In the genomic region with DNA sequence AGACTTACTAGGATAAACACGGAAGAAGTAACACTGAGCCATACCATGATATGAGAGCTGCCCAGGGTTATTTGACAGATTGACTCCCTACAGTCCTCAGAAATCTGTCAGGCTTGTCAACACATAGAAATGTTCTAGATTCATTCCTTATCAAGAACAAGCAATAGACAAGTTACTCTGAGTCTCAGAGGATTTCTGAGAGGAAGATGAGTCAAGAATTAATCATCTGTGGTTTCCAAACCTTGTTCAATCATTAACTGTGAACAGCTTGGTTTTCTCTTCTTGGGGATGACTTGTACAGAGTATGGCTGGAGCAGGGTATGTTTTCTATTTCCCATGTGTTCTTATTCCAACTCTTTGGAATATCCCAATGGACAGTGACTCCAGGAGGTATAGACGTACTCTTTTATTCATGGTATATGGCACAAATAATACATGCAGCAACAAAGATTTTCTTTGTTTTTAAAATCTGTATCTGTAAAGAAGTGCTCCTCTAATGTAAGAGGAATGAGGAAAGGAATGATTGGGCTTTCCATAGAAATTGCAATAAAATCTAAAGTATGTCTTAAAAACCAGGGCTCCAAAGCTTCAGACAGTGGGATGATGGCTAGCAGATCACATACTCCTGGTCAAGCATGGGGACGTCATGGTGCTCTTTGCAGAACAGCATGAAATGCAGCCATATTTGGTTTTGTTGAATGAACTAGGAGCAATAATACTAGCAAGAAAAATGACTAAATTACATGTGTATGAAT, we compare ENCODE assay signal across 9 cellular contexts. TPM values are rescaled to one million over a fixed set of nuclear protein-coding genes. Genes with fewer than 3 reads are reported as not detected.
DNase-seq lines count a peak whose midpoint lies in the region; ATAC-seq, FAIRE-seq and TF ChIP-seq lines count a peak whose summit lies in the region.
"Had no signal": no experiment of that assay in that cellular context is flagged by ENCODE, and none has a peak within 500 bp of the region (broad histone marks: within the 10 kb centered on the region; RNA-seq: fewer than 3 reads in every experiment).

No MANE protein-coding gene starts in this region.

- DNase-seq in activated T-cell treated with anti-CD3 and anti-CD28 coated beads, Interleukin-2, amount 50 U/mL, for 72 hours = no peak
- DNase-seq in activated T-cell treated with anti-CD3 and anti-CD28 coated beads for 4 hours = no peak
- peak; percentile 40 for DNase-seq in GM12878 (ENCODE audit: low read depth, low spot score)
- DNase-seq in stimulated activated naive CD8-positive, alpha-beta T cell treated with anti-CD3 and anti-CD28 coated beads, Interleukin-15, Interleukin-2, amounts not matched to agents 100 U/mL and 50 U/mL, for 24 hours = no peak
- no peak for DNase-seq in NCI-H1694 treated with DMSO at 0.1 percent for 48 hours (lab: John Stamatoyannopoulos, UW)
- DNase-seq in left ventricle myocardium superior = no peak
- DNase-seq in NCI-H2171 (lab: John Stamatoyannopoulos, UW) = no peak

- H3K4me3 Mint-ChIP-seq in activated T-cell treated with anti-CD3 and anti-CD28 coated beads, Interleukin-2, amount 50 U/mL, for 72 hours = no peak overlapping the region

- no peaks in the 10 kb centered on the region for H3K36me3 Mint-ChIP-seq in activated T-cell treated with anti-CD3 and anti-CD28 coated beads, Interleukin-2, amount 50 U/mL, for 72 hours (ENCODE audit: insufficient read depth in 2 of 2)

- 72% methylated on average over 3 of the region's 3 CpGs for WGBS in GM12878 (ENCODE audit: insufficient coverage, insufficient replicate concordance, low lambda C conversion rate, missing lambda C conversion rate)

- H3K9me3 ChIP-seq in GM12878 (replicated peaks; ENCODE audit: control insufficient read depth, insufficient read depth, low read length) = no peaks in the 10 kb centered on the region
- H3K9me3 ChIP-seq: right atrium auricular region had no signal

- peak; percentile 97 to 99 for ATAC-seq in activated T-cell treated with anti-CD3 and anti-CD28 coated beads, Interleukin-2, amount 50 U/mL, for 72 hours (replicated peaks in 1 of 2)
- ATAC-seq in HG03095 (IDR thresholded peaks at IDR 0.05; ENCODE audit: unreplicated experiment) = peak; percentile 82
- peak; percentile 97 for ATAC-seq in GM12878
- ATAC-seq in stimulated activated naive CD8-positive, alpha-beta T cell treated with anti-CD3 and anti-CD28 coated beads, Interleukin-15, Interleukin-2, amounts not matched to agents 100 U/mL and 50 U/mL, for 24 hours = peak; percentile 99
- no peak for ATAC-seq in left ventricle myocardium superior

- no TSS peak for BruUV-seq in GM12878 (replicated peaks; lab: Mats Ljungman, UMichigan)

- H4K20me1 ChIP-seq in GM12878 (ENCODE audit: control insufficient read depth, insufficient read depth) = no peaks in the 10 kb centered on the region

- H3K79me2 ChIP-seq in GM12878 (ENCODE audit: control insufficient read depth, insufficient read depth, low read length) = no peaks in the 10 kb centered on the region

- H3K4me3 ChIP-seq in GM12878 = no peak overlapping the region
- H3K4me3 ChIP-seq: right atrium auricular region had no signal

- TF ChIP-seq RAD21 in GM12878 (IDR thresholded peaks at IDR 0.05; ENCODE audit: insufficient read depth, low read depth, low read length) = no peak

- H3K27ac Mint-ChIP-seq in activated T-cell treated with anti-CD3 and anti-CD28 coated beads, Interleukin-2, amount 50 U/mL, for 72 hours = no peak overlapping the region

- RAD21 ChIA-PET in GM12878 (lab: Charles Lee; ENCODE audit: unreplicated experiment) = interaction anchor here (0.7 to 3.1 kb wide), 5 partner anchors 11 to 222 kb away, joined by 3 to 38 read pairs (median 5); a partner anchor contains a TSS

- no peak overlapping the region for H3K4me2 ChIP-seq in GM12878 (ENCODE audit: control insufficient read depth, insufficient read depth)

- in situ Hi-C loops in GM12878 (cut with MboI) = no loop called here

- no peak for TF ChIP-seq CTCF in GM12878 (IDR thresholded peaks at IDR 0.05 in 2 of 3, conservative IDR thresholded peaks at IDR 0.05 in 1 of 3; ENCODE audit: control insufficient read depth in 2 of 3, extremely low read depth in 1 of 3, insufficient read depth in 1 of 3, low read depth in 3 of 3, low read length in 3 of 3)

- SMC1A ChIA-PET in GM12878 (lab: Charles Lee; ENCODE audit: uncharacterized antibody, unreplicated experiment) = interaction anchor here (0.5 to 3.1 kb wide), 11 partner anchors 8 to 193 kb away, joined by 3 to 58 read pairs (median 5); a partner anchor contains a TSS

- no peaks in the 10 kb centered on the region for H3K9me3 Mint-ChIP-seq in activated T-cell treated with anti-CD3 and anti-CD28 coated beads, Interleukin-2, amount 50 U/mL, for 72 hours

- peaks cover 23% of the 10 kb centered on the region for H3K4me1 Mint-ChIP-seq in activated T-cell treated with anti-CD3 and anti-CD28 coated beads, Interleukin-2, amount 50 U/mL, for 72 hours (ENCODE audit: low read depth)

- H3K36me3 ChIP-seq in GM12878 (ENCODE audit: control insufficient read depth in 2 of 2, insufficient read depth in 2 of 2, low read length in 1 of 2) = no peaks in the 10 kb centered on the region
- H3K36me3 ChIP-seq: right atrium auricular region had no signal

- H3K27ac ChIP-seq in GM12878 (ENCODE audit: control insufficient read depth, insufficient read depth) = no peak overlapping the region
- H3K27ac ChIP-seq: right atrium auricular region had no signal

- peaks cover 7% of the 10 kb centered on the region for H3K27me3 Mint-ChIP-seq in activated T-cell treated with anti-CD3 and anti-CD28 coated beads, Interleukin-2, amount 50 U/mL, for 72 hours (ENCODE audit: low read depth)

- 0 out of 4 replicates have a peak, but pooled peaks of 1 of the 2 experiments have one; percentile 20 for TF ChIP-seq EP300 in GM12878 (IDR thresholded peaks at IDR 0.05; ENCODE audit: borderline replicate concordance in 1 of 2, control insufficient read depth in 1 of 2, low read depth in 2 of 2, low read length in 2 of 2)

- no peak for FAIRE-seq in GM12878 (lab: Jason Lieb, UNC)

- POLR2A ChIA-PET in GM12878 (lab: Charles Lee) = interaction anchor here (1.6 to 2.7 kb wide), 3 partner anchors 12 to 182 kb away, joined by 6 to 36 read pairs (median 6); a partner anchor contains a TSS

- TF ChIP-seq POLR2A in GM12878 (IDR thresholded peaks at IDR 0.05; ENCODE audit: low read depth, low read length) = no peak

- H2AFZ ChIP-seq in GM12878 (ENCODE audit: control insufficient read depth, low read depth, low read length) = no peak overlapping the region

- CTCF ChIA-PET in GM12878 (lab: Yijun Ruan, JAX) = interaction anchor here (0.5 to 2.6 kb wide), 7 partner anchors 12 to 222 kb away, joined by 3 to 47 read pairs (median 4); a partner anchor contains a TSS

- H3K9ac ChIP-seq in GM12878 (ENCODE audit: control insufficient read depth, insufficient read depth, low read length) = no peak overlapping the region

- intact Hi-C loops in GM12878 (cut with micrococcal nuclease; ENCODE audit: unreplicated experiment) (no loop called here), left ventricle myocardium superior (cut with micrococcal nuclease) (no loop called here)

- H3K27me3 ChIP-seq in GM12878 (replicated peaks in 1 of 2; ENCODE audit: control insufficient read depth in 2 of 2, insufficient read depth in 2 of 2, low read length in 1 of 2) = no peaks in the 10 kb centered on the region
- H3K27me3 ChIP-seq: right atrium auricular region had no signal

- H3K4me1 ChIP-seq in GM12878 (ENCODE audit: control insufficient read depth, insufficient read depth, low read length) = no peaks in the 10 kb centered on the region
- H3K4me1 ChIP-seq: right atrium auricular region had no signal

TF ChIP-seq in GM12878, 131 proteins besides CTCF, POLR2A, EP300 and RAD21 (continues in another document):
- 0 out of 2 replicates have a peak, but pooled peaks have one; percentile 10 for TF ChIP-seq ZNF24 (IDR thresholded peaks at IDR 0.05)

RNA-seq across cellular contexts. Expression of a gene that starts 11.9 kb away (rescaled TPM):
- total RNA-seq in activated T-cell treated with anti-CD3 and anti-CD28 coated beads, Interleukin-2, amount 50 U/mL, for 72 hours = 10 to 100 TPM; 16.0 to 16.3 TPM
- 15.8 and 18.2 TPM in 2 replicates for total RNA-seq in GM12878 (2013; cell fraction: nucleolus; rRNA removed)
- total RNA-seq in GM12878 (2014; rRNA removed) (7.9 and 13.7 TPM in 2 replicates), GM12878 (2014; rRNA removed; fragmentation: Illumina TruSeq; extraction: Trizol) (14.6 and 15.0 TPM in 2 replicates), GM12878 (2021) (9.0 and 10.0 TPM in 2 replicates), left ventricle myocardium superior (5.2 TPM)
- polyA plus RNA-seq in GM12878 (2011; ENCODE audit: low read depth) = 6.2 TPM
- polyA plus RNA-seq in GM12878 (2011; rRNA removed) (6.9 and 14.0 TPM in 2 replicates), GM12878 (2014; fragmentation: Illumina TruSeq; extraction: Trizol) (14.9 and 18.5 TPM in 2 replicates), GM12878 (2014; fragmentation: Nextera tagmentation; extraction: Ambion mirVana) (10 to 100 TPM; 25.4 to 31.5 TPM), GM12878 (2014; rRNA removed) (8.1 and 9.6 TPM in 2 replicates), GM12878 (2016; fragmentation: Nextera tagmentation; extraction: Ambion mirVana) (10 to 100 TPM; 20.6 to 21.2 TPM)
- polyA plus RNA-seq in GM12878 (2011; cell fraction: cytosol; rRNA removed) = 2.7 and 3.0 TPM in 2 replicates
- polyA plus RNA-seq in GM12878 (2011; cell fraction: nucleus; rRNA removed) = 1.6 and 2.9 TPM in 2 replicates
- 7.1 and 8.7 TPM in 2 replicates for polyA plus RNA-seq in GM12878 (2012)
- polyA minus RNA-seq in GM12878 (2011; rRNA and poly(A)+ RNA removed) = 4.2 and 4.5 TPM in 2 replicates
- polyA minus RNA-seq in GM12878 (2011; cell fraction: cytosol; rRNA and poly(A)+ RNA removed) = 3.6 and 4.0 TPM in 2 replicates
- polyA minus RNA-seq in GM12878 (2011; cell fraction: nucleus; rRNA and poly(A)+ RNA removed) = 2.7 and 5.9 TPM in 2 replicates

RNA-seq across cellular contexts. Expression of a gene that starts 24.4 kb away (rescaled TPM):
- not detected for total RNA-seq in activated T-cell treated with anti-CD3 and anti-CD28 coated beads, Interleukin-2, amount 50 U/mL, for 72 hours
- not detected in 2 replicates for total RNA-seq in GM12878 (2013; cell fraction: nucleolus; rRNA removed)
- total RNA-seq in GM12878 (2014; rRNA removed) = not detected in 2 replicates
- total RNA-seq in GM12878 (2014; rRNA removed; fragmentation: Illumina TruSeq; extraction: Trizol) = not detected in 2 replicates
- total RNA-seq in GM12878 (2021) = 0.05 TPM in 1 of 2 replicates, not detected in the other
- not detected for polyA plus RNA-seq in GM12878 (2011; ENCODE audit: low read depth)
- polyA plus RNA-seq in GM12878 (2011; rRNA removed) = 0.22 TPM in 1 of 2 replicates, not detected in the other
- 0.06 and 0.07 TPM in 2 replicates for polyA plus RNA-seq in GM12878 (2011; cell fraction: cytosol; rRNA removed)
- 0.01 TPM in 1 of 2 replicates, not detected in the other for polyA plus RNA-seq in GM12878 (2011; cell fraction: nucleus; rRNA removed)
- not detected in 2 replicates for polyA plus RNA-seq in GM12878 (2012)
- polyA plus RNA-seq in GM12878 (2014; fragmentation: Illumina TruSeq; extraction: Trizol) = not detected in 2 replicates
- polyA plus RNA-seq in GM12878 (2014; fragmentation: Nextera tagmentation; extraction: Ambion mirVana) = not detected
- polyA plus RNA-seq in GM12878 (2014; rRNA removed) = not detected in 2 replicates
- under 1 TPM in 1 of 2 experiments, not detected in 1; 0.08 TPM for polyA plus RNA-seq in GM12878 (2016; fragmentation: Nextera tagmentation; extraction: Ambion mirVana)
- polyA minus RNA-seq in GM12878 (2011; rRNA and poly(A)+ RNA removed) = not detected in 2 replicates
- not detected in 2 replicates for polyA minus RNA-seq in GM12878 (2011; cell fraction: cytosol; rRNA and poly(A)+ RNA removed)
- not detected in 2 replicates for polyA minus RNA-seq in GM12878 (2011; cell fraction: nucleus; rRNA and poly(A)+ RNA removed)
- 0.32 TPM for total RNA-seq in left ventricle myocardium superior
